ENCODE assay signal across 1 cellular context in the genomic region with DNA sequence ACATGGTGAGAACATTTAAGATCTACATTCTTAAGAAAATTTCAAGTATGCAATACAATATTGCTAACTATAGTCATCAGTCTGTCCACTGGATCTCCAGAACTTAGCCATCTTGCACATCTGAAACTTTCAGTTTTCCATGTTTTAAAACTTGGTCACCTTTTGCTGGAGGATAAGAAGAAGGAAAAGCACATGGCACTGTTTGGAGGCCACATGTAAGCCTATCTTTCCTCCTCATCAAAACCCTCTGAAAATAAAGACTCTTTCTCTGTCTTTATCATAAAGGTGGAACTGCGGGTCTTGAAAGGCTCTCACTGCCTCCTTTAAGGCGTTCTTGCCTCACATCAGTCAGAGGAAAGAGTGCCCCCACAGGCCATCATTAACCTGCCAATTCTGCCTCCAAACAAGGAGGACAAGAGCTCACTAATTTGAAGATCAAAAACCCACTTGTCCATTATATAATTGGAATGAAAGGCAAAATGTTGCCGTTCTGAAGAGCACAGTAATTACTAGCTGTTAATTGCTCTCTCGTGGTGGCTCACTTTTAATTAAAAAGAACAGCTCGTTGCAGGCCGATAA.
TF ChIP-seq lines count a peak whose summit lies in the region.

No MANE protein-coding gene starts in this region.

TF ChIP-seq in GM12878, 131 proteins besides CTCF, POLR2A, EP300 and RAD21 (continued from another document):
- TF ChIP-seq, protein P1, sequence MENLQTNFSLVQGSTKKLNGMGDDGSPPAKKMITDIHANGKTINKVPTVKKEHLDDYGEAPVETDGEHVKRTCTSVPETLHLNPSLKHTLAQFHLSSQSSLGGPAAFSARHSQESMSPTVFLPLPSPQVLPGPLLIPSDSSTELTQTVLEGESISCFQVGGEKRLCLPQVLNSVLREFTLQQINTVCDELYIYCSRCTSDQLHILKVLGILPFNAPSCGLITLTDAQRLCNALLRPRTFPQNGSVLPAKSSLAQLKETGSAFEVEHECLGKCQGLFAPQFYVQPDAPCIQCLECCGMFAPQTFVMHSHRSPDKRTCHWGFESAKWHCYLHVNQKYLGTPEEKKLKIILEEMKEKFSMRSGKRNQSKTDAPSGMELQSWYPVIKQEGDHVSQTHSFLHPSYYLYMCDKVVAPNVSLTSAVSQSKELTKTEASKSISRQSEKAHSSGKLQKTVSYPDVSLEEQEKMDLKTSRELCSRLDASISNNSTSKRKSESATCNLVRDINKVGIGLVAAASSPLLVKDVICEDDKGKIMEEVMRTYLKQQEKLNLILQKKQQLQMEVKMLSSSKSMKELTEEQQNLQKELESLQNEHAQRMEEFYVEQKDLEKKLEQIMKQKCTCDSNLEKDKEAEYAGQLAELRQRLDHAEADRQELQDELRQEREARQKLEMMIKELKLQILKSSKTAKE (IDR thresholded peaks at IDR 0.05; ENCODE audit: low read depth, poor library complexity, severe bottlenecking), result no peak
- TF ChIP-seq YBX1 (IDR thresholded peaks at IDR 0.05) (no peak), IRF4 (IDR thresholded peaks at IDR 0.05; ENCODE audit: low read depth, low read length) (no peak), TBL1XR1 (IDR thresholded peaks at IDR 0.05; ENCODE audit: low read depth, low read length) (no peak), YY1 (IDR thresholded peaks at IDR 0.05; ENCODE audit: low read depth, low read length) (no peak), RAD51 (IDR thresholded peaks at IDR 0.05) (no peak), ZNF217 (IDR thresholded peaks at IDR 0.05) (no peak), RUNX3 (IDR thresholded peaks at IDR 0.05; ENCODE audit: low read length) (no peak), SREBF2 (IDR thresholded peaks at IDR 0.05; ENCODE audit: low read length) (no peak), ZNF384 (IDR thresholded peaks at IDR 0.05; ENCODE audit: borderline replicate concordance, low read depth, low read length) (no peak)
- TF ChIP-seq, protein P2, sequence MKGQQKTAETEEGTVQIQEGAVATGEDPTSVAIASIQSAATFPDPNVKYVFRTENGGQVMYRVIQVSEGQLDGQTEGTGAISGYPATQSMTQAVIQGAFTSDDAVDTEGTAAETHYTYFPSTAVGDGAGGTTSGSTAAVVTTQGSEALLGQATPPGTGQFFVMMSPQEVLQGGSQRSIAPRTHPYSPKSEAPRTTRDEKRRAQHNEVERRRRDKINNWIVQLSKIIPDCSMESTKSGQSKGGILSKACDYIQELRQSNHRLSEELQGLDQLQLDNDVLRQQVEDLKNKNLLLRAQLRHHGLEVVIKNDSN (IDR thresholded peaks at IDR 0.05; ENCODE audit: borderline replicate concordance, extremely low read length, insufficient read depth, low read depth, low read length), result no peak
- TF ChIP-seq, protein P3, sequence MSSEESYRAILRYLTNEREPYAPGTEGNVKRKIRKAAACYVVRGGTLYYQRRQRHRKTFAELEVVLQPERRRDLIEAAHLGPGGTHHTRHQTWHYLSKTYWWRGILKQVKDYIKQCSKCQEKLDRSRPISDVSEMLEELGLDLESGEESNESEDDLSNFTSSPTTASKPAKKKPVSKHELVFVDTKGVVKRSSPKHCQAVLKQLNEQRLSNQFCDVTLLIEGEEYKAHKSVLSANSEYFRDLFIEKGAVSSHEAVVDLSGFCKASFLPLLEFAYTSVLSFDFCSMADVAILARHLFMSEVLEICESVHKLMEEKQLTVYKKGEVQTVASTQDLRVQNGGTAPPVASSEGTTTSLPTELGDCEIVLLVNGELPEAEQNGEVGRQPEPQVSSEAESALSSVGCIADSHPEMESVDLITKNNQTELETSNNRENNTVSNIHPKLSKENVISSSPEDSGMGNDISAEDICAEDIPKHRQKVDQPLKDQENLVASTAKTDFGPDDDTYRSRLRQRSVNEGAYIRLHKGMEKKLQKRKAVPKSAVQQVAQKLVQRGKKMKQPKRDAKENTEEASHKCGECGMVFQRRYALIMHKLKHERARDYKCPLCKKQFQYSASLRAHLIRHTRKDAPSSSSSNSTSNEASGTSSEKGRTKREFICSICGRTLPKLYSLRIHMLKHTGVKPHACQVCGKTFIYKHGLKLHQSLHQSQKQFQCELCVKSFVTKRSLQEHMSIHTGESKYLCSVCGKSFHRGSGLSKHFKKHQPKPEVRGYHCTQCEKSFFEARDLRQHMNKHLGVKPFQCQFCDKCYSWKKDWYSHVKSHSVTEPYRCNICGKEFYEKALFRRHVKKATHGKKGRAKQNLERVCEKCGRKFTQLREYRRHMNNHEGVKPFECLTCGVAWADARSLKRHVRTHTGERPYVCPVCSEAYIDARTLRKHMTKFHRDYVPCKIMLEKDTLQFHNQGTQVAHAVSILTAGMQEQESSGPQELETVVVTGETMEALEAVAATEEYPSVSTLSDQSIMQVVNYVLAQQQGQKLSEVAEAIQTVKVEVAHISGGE (CRISPR knock-in tag; IDR thresholded peaks at IDR 0.05), result no peak
- TF ChIP-seq, protein P4, sequence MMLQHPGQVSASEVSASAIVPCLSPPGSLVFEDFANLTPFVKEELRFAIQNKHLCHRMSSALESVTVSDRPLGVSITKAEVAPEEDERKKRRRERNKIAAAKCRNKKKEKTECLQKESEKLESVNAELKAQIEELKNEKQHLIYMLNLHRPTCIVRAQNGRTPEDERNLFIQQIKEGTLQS (IDR thresholded peaks at IDR 0.05; ENCODE audit: borderline replicate concordance, extremely low read depth, low read depth, low read length), result no peak
- TF ChIP-seq, protein P5, sequence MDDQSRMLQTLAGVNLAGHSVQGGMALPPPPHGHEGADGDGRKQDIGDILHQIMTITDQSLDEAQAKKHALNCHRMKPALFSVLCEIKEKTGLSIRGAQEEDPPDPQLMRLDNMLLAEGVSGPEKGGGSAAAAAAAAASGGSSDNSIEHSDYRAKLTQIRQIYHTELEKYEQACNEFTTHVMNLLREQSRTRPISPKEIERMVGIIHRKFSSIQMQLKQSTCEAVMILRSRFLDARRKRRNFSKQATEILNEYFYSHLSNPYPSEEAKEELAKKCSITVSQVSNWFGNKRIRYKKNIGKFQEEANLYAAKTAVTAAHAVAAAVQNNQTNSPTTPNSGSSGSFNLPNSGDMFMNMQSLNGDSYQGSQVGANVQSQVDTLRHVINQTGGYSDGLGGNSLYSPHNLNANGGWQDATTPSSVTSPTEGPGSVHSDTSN (IDR thresholded peaks at IDR 0.05; ENCODE audit: insufficient replicate concordance, low read depth, low read length), result no peak
